Comparison of ENCODE assay signal across 1 cellular context in the genomic region with DNA sequence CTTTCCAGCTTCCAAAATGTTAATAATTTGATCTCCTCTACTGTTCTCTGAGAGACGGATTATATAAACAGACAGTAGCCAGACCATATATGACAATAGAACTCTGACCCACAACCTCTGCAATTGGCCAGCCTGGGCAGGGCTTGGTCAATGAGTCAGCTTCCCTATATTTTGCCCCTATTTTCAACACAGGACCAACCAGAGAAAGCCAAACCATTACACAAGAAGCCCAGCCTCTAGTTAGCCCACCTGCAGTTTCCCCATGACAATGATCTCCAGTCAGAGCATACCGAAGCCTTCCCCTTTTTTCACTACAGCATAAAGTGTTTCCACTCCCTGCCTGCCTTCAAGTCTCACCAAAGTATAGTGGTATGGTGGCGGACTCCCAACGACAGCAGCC.
TF ChIP-seq lines count a peak whose summit lies in the region.

No MANE protein-coding gene starts in this region.

TF ChIP-seq in HepG2, 621 proteins besides CTCF, POLR2A, EP300 and RAD21:
- TF ChIP-seq FOSL2 (CRISPR knock-in tag; IDR thresholded peaks at IDR 0.05) (0 out of 2 replicates have a peak, but pooled peaks have one; percentile 11), SRF (IDR thresholded peaks at IDR 0.05; ENCODE audit: low read depth, low read length) (0 out of 2 replicates have a peak, but pooled peaks have one; percentile 44), ZNF766 (CRISPR knock-in tag; IDR thresholded peaks at IDR 0.05; ENCODE audit: borderline replicate concordance) (no peak)
TF ChIP-seq in HepG2: peak in this region for 2.
